In the genomic region with DNA sequence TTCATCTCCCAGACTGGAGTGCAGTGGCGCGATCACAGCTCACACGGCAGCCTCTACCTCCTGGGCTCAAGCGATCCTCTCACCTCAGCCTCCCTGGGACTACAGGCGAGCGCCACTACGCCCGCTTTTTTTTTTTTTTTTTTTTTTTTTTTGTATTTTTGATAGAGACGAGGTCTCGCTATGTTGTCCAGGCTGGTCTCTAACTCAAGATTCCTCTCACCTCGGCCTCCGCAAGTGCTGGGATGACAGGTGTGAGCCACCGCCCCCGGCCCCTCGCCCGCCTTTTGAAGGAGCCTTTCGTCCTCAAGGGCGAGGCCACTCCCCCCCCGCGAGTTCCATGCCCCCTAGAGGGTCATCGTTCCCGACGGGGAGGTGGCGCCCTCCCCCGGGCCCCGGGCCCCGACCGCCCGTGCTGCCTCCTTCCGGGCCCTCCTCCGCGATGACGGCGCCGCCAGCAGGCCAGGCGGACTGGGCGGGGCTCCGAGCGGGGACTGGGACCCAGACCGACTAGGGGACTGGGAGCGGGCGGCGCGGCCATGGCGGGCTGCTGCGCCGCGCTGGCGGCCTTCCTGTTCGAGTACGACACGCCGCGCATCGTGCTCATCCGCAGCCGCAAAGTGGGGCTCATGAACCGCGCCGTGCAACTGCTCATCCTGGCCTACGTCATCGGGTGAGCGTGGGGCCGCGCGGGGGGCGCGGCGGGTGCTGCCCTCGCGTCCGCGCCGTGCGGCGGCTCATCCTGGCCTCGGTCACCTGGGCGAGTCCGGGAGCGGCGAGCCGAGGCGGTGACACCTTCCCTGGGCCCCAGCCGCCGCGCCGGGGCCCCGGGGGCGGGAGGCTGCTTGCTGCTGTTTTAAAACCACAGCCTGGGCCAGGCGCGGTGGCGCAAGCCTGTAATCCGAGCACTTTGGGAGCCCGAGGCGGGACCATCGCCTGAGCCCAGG, we compare ENCODE assay signal across 8 cellular contexts. TPM values are rescaled to one million over a fixed set of nuclear protein-coding genes. Genes with fewer than 3 reads are reported as not detected.
DNase-seq lines count a peak whose midpoint lies in the region; ATAC-seq and TF ChIP-seq lines count a peak whose summit lies in the region.

A gene with protein sequence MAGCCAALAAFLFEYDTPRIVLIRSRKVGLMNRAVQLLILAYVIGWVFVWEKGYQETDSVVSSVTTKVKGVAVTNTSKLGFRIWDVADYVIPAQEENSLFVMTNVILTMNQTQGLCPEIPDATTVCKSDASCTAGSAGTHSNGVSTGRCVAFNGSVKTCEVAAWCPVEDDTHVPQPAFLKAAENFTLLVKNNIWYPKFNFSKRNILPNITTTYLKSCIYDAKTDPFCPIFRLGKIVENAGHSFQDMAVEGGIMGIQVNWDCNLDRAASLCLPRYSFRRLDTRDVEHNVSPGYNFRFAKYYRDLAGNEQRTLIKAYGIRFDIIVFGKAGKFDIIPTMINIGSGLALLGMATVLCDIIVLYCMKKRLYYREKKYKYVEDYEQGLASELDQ (plus strand): TSS at position 501 of the 944 bp plus-strand sequence. CDS start 36 bp downstream, at position 537.

- peak within 1 kb of the TSS; percentile 90 to 99 (median 96) for H3K27ac Mint-ChIP-seq in CD8-positive, alpha-beta memory T cell
- peak within 1 kb of the TSS; percentile 88 for H3K27ac Mint-ChIP-seq in activated CD8-positive, alpha-beta memory T cell treated with anti-CD3 and anti-CD28 coated beads, Interleukin-2, amount 10 ng/mL, durations not matched to agents 7 days and 5 days

- peaks cover 16% of the 10 kb centered on the region for H3K4me1 ChIP-seq in CD8-positive, alpha-beta memory T cell (ENCODE audit: insufficient read depth, low read length)

- peak within 1 kb of the TSS; percentile 82 to 97 (median 91) for H3K4me3 Mint-ChIP-seq in CD8-positive, alpha-beta memory T cell
- peak within 1 kb of the TSS; percentile 84 for H3K4me3 Mint-ChIP-seq in activated CD8-positive, alpha-beta memory T cell treated with anti-CD3 and anti-CD28 coated beads, Interleukin-2, amount 10 ng/mL, durations not matched to agents 7 days and 5 days

- no peaks in the 10 kb centered on the region for H3K9me3 Mint-ChIP-seq in CD8-positive, alpha-beta memory T cell
- H3K9me3 Mint-ChIP-seq in activated CD8-positive, alpha-beta memory T cell treated with anti-CD3 and anti-CD28 coated beads, Interleukin-2, amount 10 ng/mL, durations not matched to agents 7 days and 5 days (ENCODE audit: low read depth): no peaks in the 10 kb centered on the region

- peak; percentile 84 for ATAC-seq in GM19455 (IDR thresholded peaks at IDR 0.05; ENCODE audit: unreplicated experiment)
- peak; percentile 89 for ATAC-seq in activated CD8-positive, alpha-beta memory T cell treated with anti-CD3 and anti-CD28 coated beads, Interleukin-2, amount 10 ng/mL, durations not matched to agents 7 days and 5 days

- TF ChIP-seq CTCF in HL-60 (IDR thresholded peaks at IDR 0.05; ENCODE audit: insufficient read depth, low read length): no peak

- H3K4me1 Mint-ChIP-seq in CD8-positive, alpha-beta memory T cell: peaks cover 22 to 41% (median 22%) of the 10 kb centered on the region in 3 donors
- peaks cover 48% of the 10 kb centered on the region for H3K4me1 Mint-ChIP-seq in activated CD8-positive, alpha-beta memory T cell treated with anti-CD3 and anti-CD28 coated beads, Interleukin-2, amount 10 ng/mL, durations not matched to agents 7 days and 5 days

- no peaks in the 10 kb centered on the region for H3K9me3 ChIP-seq in CD8-positive, alpha-beta memory T cell (ENCODE audit: low read length)

- in situ Hi-C loops in endometrial microvascular endothelial cells (cut with HindIII; ENCODE audit: inconsistent ontology term, low pct_unique_long_range_greater_than_20kb, low sequenced_read_pairs): loop anchor here (10.0 kb wide), 1 partner anchor 65 kb away; no protein-coding TSS in a partner anchor

- no peaks in the 10 kb centered on the region for H3K27me3 Mint-ChIP-seq in CD8-positive, alpha-beta memory T cell
- no peaks in the 10 kb centered on the region for H3K27me3 Mint-ChIP-seq in activated CD8-positive, alpha-beta memory T cell treated with anti-CD3 and anti-CD28 coated beads, Interleukin-2, amount 10 ng/mL, durations not matched to agents 7 days and 5 days

- H3K27me3 ChIP-seq in CD8-positive, alpha-beta memory T cell (ENCODE audit: insufficient read depth, low read length, poor library complexity, severe bottlenecking): no peaks in the 10 kb centered on the region
- H3K27me3 ChIP-seq in HL-60 (ENCODE audit: insufficient read depth, poor library complexity, severe bottlenecking): no peaks in the 10 kb centered on the region

- peak within 1 kb of the TSS; percentile 90 for H3K27ac ChIP-seq in CD8-positive, alpha-beta memory T cell (ENCODE audit: low read depth, low read length)
- peak within 1 kb of the TSS; percentile 69 for H3K27ac ChIP-seq in HL-60 (replicated peaks)

- CTCF ChIA-PET in CD8-positive, alpha-beta memory T cell (lab: Charles Lee): interaction anchor here (0.7 to 1.9 kb wide), 3 partner anchors 14 to 142 kb away, joined by 3 to 10 read pairs (median 3); no protein-coding TSS in a partner anchor
- CTCF ChIA-PET in activated CD8-positive, alpha-beta memory T cell treated with anti-CD3 and anti-CD28 coated beads, Interleukin-2, amount 10 ng/mL, durations not matched to agents 7 days and 5 days (lab: Charles Lee): interaction anchor here (0.9 to 1.4 kb wide), 3 partner anchors 14 to 150 kb away, joined by 3 to 8 read pairs (median 3); no protein-coding TSS in a partner anchor

- POLR2A ChIA-PET in CD8-positive, alpha-beta memory T cell (lab: Charles Lee): interaction anchor here (0.6 to 1.4 kb wide), 6 partner anchors 14 to 765 kb away, joined by 3 to 13 read pairs (median 4); no protein-coding TSS in a partner anchor

- peak within 1 kb of the TSS; percentile 65 for H3K4me3 ChIP-seq in CD8-positive, alpha-beta memory T cell (ENCODE audit: low read length)
- H3K4me3 ChIP-seq in HL-60 (replicated peaks; ENCODE audit: insufficient read depth, low read length): peak within 1 kb of the TSS; percentile 54

- peak; percentile 79 to 92 (median 89) for DNase-seq in CD8-positive, alpha-beta memory T cell
- peak; percentile 87 to 94 for DNase-seq in HL-60 (ENCODE audit: low read depth in 1 of 2, low spot score in 1 of 2)
- peak; percentile 92 for DNase-seq in NOMO-1 treated with DMSO at 0.1 percent for 48 hours (lab: John Stamatoyannopoulos, UW; ENCODE audit: unreplicated experiment)
- peak; percentile 94 for DNase-seq in activated CD8-positive, alpha-beta memory T cell treated with anti-CD3 and anti-CD28 coated beads, Interleukin-2, amount 10 ng/mL, durations not matched to agents 7 days and 5 days
- peak; percentile 83 for DNase-seq in midbrain (lab: John Stamatoyannopoulos, UW)
- DNase-seq in stimulated activated CD8-positive, alpha-beta memory T cell treated with anti-CD3 and anti-CD28 coated beads, Interleukin-2, amount 100 ng/mL, for 48 hours (ENCODE audit: low read depth in 2 of 2): peak; percentile 85 to 87

- H3K36me3 Mint-ChIP-seq in CD8-positive, alpha-beta memory T cell: peaks cover 0 to 16% (median 3%) of the 10 kb centered on the region in 3 donors
- peaks cover 22% of the 10 kb centered on the region for H3K36me3 Mint-ChIP-seq in activated CD8-positive, alpha-beta memory T cell treated with anti-CD3 and anti-CD28 coated beads, Interleukin-2, amount 10 ng/mL, durations not matched to agents 7 days and 5 days

- H3K36me3 ChIP-seq in CD8-positive, alpha-beta memory T cell (ENCODE audit: insufficient read depth, low read length): no peaks in the 10 kb centered on the region

RNA-seq across cellular contexts. Expression of the gene that starts here (rescaled TPM):
- 10 to 100 TPM; 39.2 to 40.3 TPM for total RNA-seq in CD8-positive, alpha-beta memory T cell
- polyA plus RNA-seq in CD8-positive, alpha-beta memory T cell: 27.0 TPM
- 10 to 100 TPM; 52.6 to 64.8 TPM for total RNA-seq in activated CD8-positive, alpha-beta memory T cell treated with anti-CD3 and anti-CD28 coated beads, Interleukin-2, amount 10 ng/mL, durations not matched to agents 7 days and 5 days
- 49.0 TPM for total RNA-seq in endometrial microvascular endothelial cells (ENCODE audit: inconsistent ontology term)

Comparison
In these comparisons a context has a peak if more than half of its experiments do, and no peak if none do; other contexts are left out.
1. Peak in every context shown above with its lines: DNase-seq, ATAC-seq, H3K4me3 ChIP-seq and H3K27ac ChIP-seq.